Comparison of ENCODE assay signal across 29 cellular contexts in the genomic region with DNA sequence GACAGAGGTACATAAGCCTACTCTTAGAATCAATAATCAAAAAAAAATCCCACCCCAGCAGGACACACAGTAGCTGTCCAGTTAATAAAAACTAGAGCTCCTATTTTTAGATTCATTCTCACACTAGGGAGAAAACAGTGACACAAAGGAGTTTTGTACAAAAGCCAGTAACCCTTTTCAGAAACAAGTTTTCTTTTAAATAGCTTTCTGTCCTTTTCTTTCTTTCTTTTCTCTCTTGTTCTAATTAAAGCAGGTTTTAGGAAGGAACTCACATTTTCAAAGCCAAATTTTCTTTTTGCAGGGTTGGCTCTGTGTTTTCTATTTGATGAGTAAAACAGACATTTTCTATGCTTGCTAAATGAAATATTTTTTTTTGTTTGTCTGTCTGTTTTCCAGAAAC.
"Had no signal": no experiment of that assay in that cellular context is flagged by ENCODE, and none has a peak within 500 bp of the region (broad histone marks: within the 10 kb centered on the region; RNA-seq: fewer than 3 reads in every experiment).

No MANE protein-coding gene starts in this region.

- H3K27ac Mint-ChIP-seq: activated naive CD4-positive, alpha-beta T cell treated with anti-CD3 and anti-CD28 coated beads for 36 hours; activated naive CD8-positive, alpha-beta T cell treated with anti-CD3 and anti-CD28 coated beads for 36 hours; activated T-helper 1 cell treated with anti-CD3 and anti-CD28 coated beads, Interleukin-12 subunit alpha, Interleukin-12 subunit beta, Interleukin-2, Interleukin-4 antibody, amounts not matched to agents 30 ng/mL and 10 ng/mL and 1 ng/mL, durations not matched to agents 14 hours and 24 hours and 36 hours; mesothelial cell of epicardium; naive thymus-derived CD8-positive, alpha-beta T cell had no signal

- H3K27me3 Mint-ChIP-seq: activated naive CD8-positive, alpha-beta T cell treated with anti-CD3 and anti-CD28 coated beads for 36 hours; naive thymus-derived CD8-positive, alpha-beta T cell had no signal

- H3K27ac ChIP-seq: adrenal gland, ascending aorta, brain microvascular endothelial cell, ovary, SK-N-MC, testis, transverse colon, VCaP had no signal

- H3K4me3 ChIP-seq: adrenal gland, ascending aorta, ovary, SK-N-MC, testis, transverse colon had no signal

- H3K4me1 Mint-ChIP-seq: activated naive CD8-positive, alpha-beta T cell treated with anti-CD3 and anti-CD28 coated beads for 36 hours; mesothelial cell of epicardium; naive thymus-derived CD8-positive, alpha-beta T cell had no signal

- H3K4me1 ChIP-seq: adrenal gland, ascending aorta, testis, transverse colon had no signal

- H3K9me3 Mint-ChIP-seq: activated naive CD8-positive, alpha-beta T cell treated with anti-CD3 and anti-CD28 coated beads for 36 hours; mesothelial cell of epicardium had no signal

- H3K4me3 Mint-ChIP-seq: activated naive CD4-positive, alpha-beta T cell treated with anti-CD3 and anti-CD28 coated beads for 36 hours; activated naive CD8-positive, alpha-beta T cell treated with anti-CD3 and anti-CD28 coated beads for 36 hours; activated T-helper 1 cell treated with anti-CD3 and anti-CD28 coated beads, Interleukin-12 subunit alpha, Interleukin-12 subunit beta, Interleukin-2, Interleukin-4 antibody, amounts not matched to agents 30 ng/mL and 10 ng/mL and 1 ng/mL, durations not matched to agents 14 hours and 24 hours and 36 hours; mesothelial cell of epicardium; naive thymus-derived CD8-positive, alpha-beta T cell had no signal

- H3K27me3 ChIP-seq: adrenal gland, ascending aorta, brain microvascular endothelial cell, ovary, testis, transverse colon had no signal

- H3K9me3 ChIP-seq: adrenal gland, ascending aorta, ovary, testis, transverse colon had no signal

- ATAC-seq: left cardiac atrium; naive thymus-derived CD8-positive, alpha-beta T cell; right cardiac atrium had no signal

- H3K36me3 Mint-ChIP-seq: activated naive CD8-positive, alpha-beta T cell treated with anti-CD3 and anti-CD28 coated beads for 36 hours; mesothelial cell of epicardium; naive thymus-derived CD8-positive, alpha-beta T cell had no signal

- H3K36me3 ChIP-seq: adrenal gland, ascending aorta, brain microvascular endothelial cell, ovary, transverse colon had no signal

- DNase-seq: activated CD4-positive, alpha-beta T cell treated with anti-CD3 and anti-CD28 coated beads for 48 hours; activated CD4-positive, alpha-beta T cell treated with anti-CD3 and anti-CD28 coated beads, Interleukin-2, amount 50 U/mL, for 48 hours; activated CD8-positive, alpha-beta memory T cell treated with anti-CD3 and anti-CD28 coated beads for 24 hours; activated CD8-positive, alpha-beta memory T cell treated with anti-CD3 and anti-CD28 coated beads, Interleukin-2, amount 50 U/mL, for 4 hours; activated effector memory CD4-positive, alpha-beta T cell treated with anti-CD3 and anti-CD28 coated beads, Interleukin-2, amount 50 U/mL, for 16 hours; activated naive CD4-positive, alpha-beta T cell treated with anti-CD3 and anti-CD28 coated beads for 36 hours; activated naive CD8-positive, alpha-beta T cell treated with anti-CD3 and anti-CD28 coated beads for 36 hours; activated T-cell treated with anti-CD3 and anti-CD28 coated beads, Interleukin-2, amount 50 U/mL, for 1 hour; adrenal gland; brain microvascular endothelial cell; dermis blood vessel endothelial cell; effector memory CD4-positive, alpha-beta T cell; glutamatergic neuron; islet precursor cell; left cardiac atrium; mammary epithelial cell; naive thymus-derived CD8-positive, alpha-beta T cell; ovary; right cardiac atrium; stimulated activated CD4-positive, alpha-beta T cell treated with anti-CD3 and anti-CD28 coated beads, Interleukin-15, amount 100 ng/mL, for 24 hours; stimulated activated CD4-positive, alpha-beta T cell treated with anti-CD3 and anti-CD28 coated beads, Interleukin-2, amount 100 ng/mL, for 24 hours; stimulated activated naive CD4-positive, alpha-beta T cell; testis; transverse colon had no signal
